8 cellular contexts compared by ENCODE assay signal in genomic region chr12:13101854-13102375, GRCh38. TPM values are rescaled to one million over a fixed set of nuclear protein-coding genes. Genes with fewer than 3 reads are reported as not detected.
DNase-seq lines count a peak whose midpoint lies in the region; ATAC-seq and TF ChIP-seq lines count a peak whose summit lies in the region.

No MANE protein-coding gene starts in this region.

- TF ChIP-seq CTCF in adrenal gland (IDR thresholded peaks at IDR 0.05): no peak

- no peaks in the 10 kb centered on the region for H3K79me2 ChIP-seq in GM23248 (ENCODE audit: insufficient read depth)

- H3F3A ChIP-seq in GM23248 (ENCODE audit: insufficient read depth): peaks cover 59% of the 10 kb centered on the region

- no peak for TF ChIP-seq POLR2A in adrenal gland (IDR thresholded peaks at IDR 0.05)

- H3K36me3 ChIP-seq in GM23248 (ENCODE audit: low read depth) (no peaks in the 10 kb centered on the region), adrenal gland (replicated peaks in 1 of 2) (no peaks in the 10 kb centered on the region)

- H3K4me3 ChIP-seq in GM23248 (peak overlapping the region; percentile 68), adrenal gland (peak overlapping the region in 1 of 4 donors; percentile 74)

- peak overlapping the region; percentile 67; the same call in 1 of the 2 replicates for H2AFZ ChIP-seq in GM23248

- no peaks in the 10 kb centered on the region for H3K9me3 ChIP-seq in GM23248 (ENCODE audit: low read depth)
- no peaks in the 10 kb centered on the region for H3K9me3 ChIP-seq in adrenal gland (replicated peaks in 1 of 3)

- DNase-seq in GM23248 (peak; percentile 81), NCI-H524 treated with DMSO at 0.1 percent for 48 hours (lab: John Stamatoyannopoulos, UW) (peak; percentile 49), adrenal gland (peak in 2 of 7 donors; percentile 16 to 28), iris pigment epithelial cell (ENCODE audit: low read depth) (peak; percentile 61), OCI-M1 (lab: John Stamatoyannopoulos, UW) (no peak)
- DNase-seq in stimulated activated naive CD4-positive, alpha-beta T cell (lab: John Stamatoyannopoulos, UW): peak in 4 of 6 experiments; percentile 22 to 59 (median 50)

- peak overlapping the region; percentile 84 for H3K4me2 ChIP-seq in GM23248 (ENCODE audit: unreplicated experiment)

- 35 to 39% methylated on average over 9 of the region's 9 CpGs for WGBS in GM23248 (ENCODE audit: low coverage in 1 of 2, low lambda C conversion rate in 2 of 2, missing lambda C conversion rate in 2 of 2), 2 experiments
- WGBS in adrenal gland, 4 donors: 29 to 49% (median 40%) methylated on average over 7 to 9 of the region's 9 CpGs

- H4K20me1 ChIP-seq in GM23248 (ENCODE audit: insufficient read depth): no peaks in the 10 kb centered on the region

- no peaks in the 10 kb centered on the region for H3K9me2 ChIP-seq in GM23248 (ENCODE audit: insufficient read depth)

- in situ Hi-C loops in GM23248 (cut with MboI): no loop called here

- H3K27me3 ChIP-seq in GM23248 (replicated peaks; ENCODE audit: insufficient read depth) (no peaks in the 10 kb centered on the region), adrenal gland (no peaks in the 10 kb centered on the region)

- ATAC-seq in HG02981 (IDR thresholded peaks at IDR 0.05; ENCODE audit: unreplicated experiment): no peak
- no peak for ATAC-seq in GM19463 (IDR thresholded peaks at IDR 0.05; ENCODE audit: unreplicated experiment)

- peak overlapping the region; percentile 98 for H3K27ac ChIP-seq in GM23248
- peak overlapping the region in 4 of 5 donors; percentile 76 to 98 (median 86) for H3K27ac ChIP-seq in adrenal gland

- intact Hi-C loops in adrenal gland (cut with DNase I): loop anchor here in 1 of 2 donors (5.0 kb wide), 1 partner anchor 105 kb away; no protein-coding TSS in a partner anchor

- H3K4me1 ChIP-seq in GM23248 (ENCODE audit: insufficient read depth) (peaks cover 55% of the 10 kb centered on the region), adrenal gland (replicated peaks in 1 of 2) (peaks cover 18 to 54% of the 10 kb centered on the region in 2 donors)

- H3K9ac ChIP-seq in GM23248: peak overlapping the region; percentile 98

RNA-seq across cellular contexts. Expression of gene GSG1, which starts 1.6 kb away (rescaled TPM):
- 0.86 and 1.3 TPM in 2 replicates for total RNA-seq in GM23248 (2014; rRNA removed; shearing (Covaris generic))
- polyA plus RNA-seq in GM23248 (2016; fragmentation: Nextera tagmentation; extraction: Ambion mirVana): 2.0 and 2.9 TPM in 2 replicates
- not detected for total RNA-seq in adrenal gland
- polyA plus RNA-seq in adrenal gland: not detected

RNA-seq across cellular contexts. Expression of gene FAM234B, which starts 57.7 kb away (rescaled TPM):
- 5.0 and 6.4 TPM in 2 replicates for total RNA-seq in GM23248 (2014; rRNA removed; shearing (Covaris generic))
- polyA plus RNA-seq in GM23248 (2016; fragmentation: Nextera tagmentation; extraction: Ambion mirVana) (5.1 and 5.6 TPM in 2 replicates), adrenal gland (1 to 10 TPM in 1 of 3 donors, under 1 TPM in 2; 0.64 to 4.6 (median 0.67) TPM)
- total RNA-seq in adrenal gland: 1 to 10 TPM; 4.0 to 9.9 (median 7.2) TPM
